15 cellular contexts compared by ENCODE assay signal in genomic region chr16:79751785-79752184, GRCh38.
DNase-seq lines count a peak whose midpoint lies in the region; ATAC-seq lines count a peak whose summit lies in the region.
"Had no signal": no experiment of that assay in that cellular context is flagged by ENCODE, and none has a peak within 500 bp of the region (broad histone marks: within the 10 kb centered on the region; RNA-seq: fewer than 3 reads in every experiment).

No MANE protein-coding gene starts in this region.

- H3K79me1 ChIP-seq in mesendoderm (ENCODE audit: low read length): no peaks in the 10 kb centered on the region

- no peak overlapping the region for H3K56ac ChIP-seq in mesendoderm (ENCODE audit: low read length)

- no peak overlapping the region for H3K4me3 ChIP-seq in mesendoderm (ENCODE audit: low read length)
- H3K4me3 ChIP-seq: pancreas, SJCRH30 had no signal

- H4K5ac ChIP-seq in mesendoderm (ENCODE audit: low read length): no peak overlapping the region

- no peaks in the 10 kb centered on the region for H3K27me3 ChIP-seq in mesendoderm (ENCODE audit: insufficient read depth, low read length, poor library complexity)
- H3K27me3 ChIP-seq: pancreas, SJCRH30 had no signal

- no peak for DNase-seq in Right ventricle myocardium inferior (ENCODE audit: missing footprints)
- no peak for DNase-seq in cardiac septum (ENCODE audit: low spot score)
- peak; percentile 44 for DNase-seq in left cardiac atrium
- peak in 6 of 10 donors; percentile 17 to 85 (median 44) for DNase-seq in posterior cingulate gyrus
- DNase-seq in DMS 273 (lab: John Stamatoyannopoulos, UW; ENCODE audit: unreplicated experiment): no peak
- no peak for DNase-seq in NCI-H187 treated with DMSO at 0.1 percent for 48 hours (lab: John Stamatoyannopoulos, UW)
- no peak for DNase-seq in SKM-1 treated with dmso at 0.1 percent for 144 hours (lab: John Stamatoyannopoulos, UW; ENCODE audit: unreplicated experiment)
- no peak for DNase-seq in mesendoderm
- DNase-seq: activated CD8-positive, alpha-beta T cell treated with anti-CD3 and anti-CD28 coated beads for 36 hours; activated effector memory CD4-positive, alpha-beta T cell treated with Interleukin-2 at 50 U/mL for 16 hours; CD4-positive, alpha-beta memory T cell; NK-92 treated with Interleukin-12 subunit alpha and Interleukin-12 subunit beta, amount 100 ng/mL, for 24 hours; SJCRH30 had no signal

- no peak overlapping the region for H3K27ac ChIP-seq in mesendoderm (ENCODE audit: low read depth, low read length)
- H3K27ac ChIP-seq: 22Rv1, pancreas, SJCRH30 had no signal

- H3K23ac ChIP-seq in mesendoderm (ENCODE audit: low read length): no peak overlapping the region

- H3K4me2 ChIP-seq in mesendoderm (ENCODE audit: low read length): no peak overlapping the region

- H3K18ac ChIP-seq in mesendoderm (ENCODE audit: low read length): no peak overlapping the region

- no peak overlapping the region for H2AK5ac ChIP-seq in mesendoderm (ENCODE audit: low read length)

- H2BK5ac ChIP-seq in mesendoderm (ENCODE audit: low read length): no peak overlapping the region

- no CpG with 5 or more reads among the region's 4 CpGs for WGBS in mesendoderm (ENCODE audit: extremely low coverage, insufficient coverage, low lambda C conversion rate)

- peak; percentile 91 for ATAC-seq in Right ventricle myocardium inferior
- peak; percentile 78 to 91 for ATAC-seq in left cardiac atrium
- ATAC-seq: activated CD8-positive, alpha-beta T cell treated with anti-CD3 and anti-CD28 coated beads for 36 hours had no signal

- no peak overlapping the region for H3K9ac ChIP-seq in mesendoderm (ENCODE audit: low read length)

- H3K4ac ChIP-seq in mesendoderm (ENCODE audit: low read depth, low read length): no peak overlapping the region

- no peak overlapping the region for H2BK15ac ChIP-seq in mesendoderm (replicated peaks; ENCODE audit: low read depth)

- no peak overlapping the region for H2BK120ac ChIP-seq in mesendoderm (ENCODE audit: low read depth, low read length)

- no peak overlapping the region for H4K8ac ChIP-seq in mesendoderm (ENCODE audit: low read depth, low read length)

- intact Hi-C loops in Right ventricle myocardium inferior (cut with DNase I) (no loop called here), cardiac septum (cut with DNase I) (no loop called here), left cardiac atrium (cut with DNase I) (no loop called here), posterior cingulate gyrus (cut with DNase I) (no loop called here)

- no peaks in the 10 kb centered on the region for H3K36me3 ChIP-seq in mesendoderm (ENCODE audit: control insufficient read depth, insufficient read depth, low read length)
- H3K36me3 ChIP-seq: pancreas, SJCRH30 had no signal

- H3K79me2 ChIP-seq in mesendoderm (ENCODE audit: control insufficient read depth, insufficient read depth, low read length): no peaks in the 10 kb centered on the region

- H3K4me1 ChIP-seq in mesendoderm (ENCODE audit: control insufficient read depth, low read depth, low read length): no peaks in the 10 kb centered on the region
- H3K4me1 ChIP-seq: pancreas, SJCRH30 had no signal

Comparison
In these comparisons a context has a peak if more than half of its experiments do, and no peak if none do; other contexts are left out.
1. DNase-seq: peak in left cardiac atrium (single experiment) and posterior cingulate gyrus (6 of 10); none in Right ventricle myocardium inferior (single experiment), cardiac septum (single experiment), DMS 273 (single experiment), NCI-H187 treated with DMSO at 0.1 percent for 48 hours (single experiment), SKM-1 treated with dmso at 0.1 percent for 144 hours (single experiment) and mesendoderm (single experiment).